8 cellular contexts compared by ENCODE assay signal in the genomic region with DNA sequence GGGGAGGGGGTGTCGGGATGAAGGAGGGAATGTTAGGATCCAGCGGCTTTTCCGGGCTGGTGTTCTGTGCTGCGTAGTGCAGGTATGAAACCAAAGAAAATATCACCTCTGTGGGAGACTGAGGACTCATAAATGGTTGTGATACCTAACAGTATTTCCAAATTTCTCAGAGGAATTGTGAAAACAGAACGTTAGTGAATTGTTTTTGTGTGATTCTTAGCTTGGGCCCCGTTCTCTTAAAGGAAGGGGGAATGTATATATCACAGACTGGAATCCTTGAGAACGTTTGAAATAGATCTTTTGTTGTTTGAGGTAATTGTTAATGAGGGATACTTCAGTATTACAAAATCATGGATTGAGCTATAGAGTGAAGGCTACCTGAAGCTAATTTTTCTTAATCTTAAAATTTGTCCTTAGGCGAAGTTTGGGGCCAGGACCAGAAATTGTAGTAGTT. TPM values are rescaled to one million over a fixed set of nuclear protein-coding genes. Genes with fewer than 3 reads are reported as not detected.
DNase-seq lines count a peak whose midpoint lies in the region; ATAC-seq, FAIRE-seq and TF ChIP-seq lines count a peak whose summit lies in the region.

No MANE protein-coding gene starts in this region.

- intact Hi-C loops in left ventricle myocardium inferior (cut with micrococcal nuclease) = no loop called here
- intact Hi-C loops in left ventricle myocardium superior (cut with micrococcal nuclease) = no loop called here
- intact Hi-C loops in uterus (cut with DNase I; ENCODE audit: low total_unique reads) = no loop called here

- peak overlapping the region; percentile 95 for H3K4me2 ChIP-seq in astrocyte (ENCODE audit: low read length)

- peaks cover 51% of the 10 kb centered on the region for H4K20me1 ChIP-seq in astrocyte (ENCODE audit: insufficient read depth, low read length)

- H3K9ac ChIP-seq in astrocyte (ENCODE audit: low read length) = peak overlapping the region; percentile 98

- no peaks in the 10 kb centered on the region for H3K9me3 Mint-ChIP-seq in astrocyte (ENCODE audit: unreplicated experiment)

- H3K27ac ChIP-seq in left ventricle myocardium inferior (replicated peaks) (peak overlapping the region; percentile 94), astrocyte (ENCODE audit: low read depth, low read length) (peak overlapping the region; percentile 98), uterus (peak overlapping the region; percentile 93 to 95)

- TF ChIP-seq CTCF in left ventricle myocardium inferior (IDR thresholded peaks at IDR 0.05; ENCODE audit: borderline replicate concordance) = no peak
- TF ChIP-seq CTCF in astrocyte (IDR thresholded peaks at IDR 0.05; ENCODE audit: insufficient read depth, low read depth, low read length) = no peak
- TF ChIP-seq CTCF in uterus (IDR thresholded peaks at IDR 0.05) = no peak

- TF ChIP-seq POLR2A in uterus (IDR thresholded peaks at IDR 0.05) = no peak

- no peaks in the 10 kb centered on the region for H3K9me3 ChIP-seq in left ventricle myocardium inferior (replicated peaks)
- no peaks in the 10 kb centered on the region for H3K9me3 ChIP-seq in astrocyte (ENCODE audit: insufficient read depth, low read depth, low read length)
- H3K9me3 ChIP-seq in uterus = no peaks in the 10 kb centered on the region

- peak overlapping the region; percentile 99 for H3K27ac Mint-ChIP-seq in astrocyte (ENCODE audit: unreplicated experiment)

- no peak for FAIRE-seq in astrocyte (lab: Jason Lieb, UNC)

- ATAC-seq in left ventricle myocardium superior = no peak

- peaks cover 3% of the 10 kb centered on the region for H3K36me3 ChIP-seq in left ventricle myocardium inferior
- no peaks in the 10 kb centered on the region for H3K36me3 ChIP-seq in astrocyte (ENCODE audit: insufficient read depth, low read length)
- H3K36me3 ChIP-seq in uterus = no peaks in the 10 kb centered on the region

- peak overlapping the region; percentile 99 for H3K4me3 Mint-ChIP-seq in astrocyte (ENCODE audit: unreplicated experiment)

- H3K79me2 ChIP-seq in astrocyte (ENCODE audit: insufficient read depth, low read length) = peaks cover 59% of the 10 kb centered on the region

- peak overlapping the region; percentile 97 for H2AFZ ChIP-seq in astrocyte (ENCODE audit: low read depth, low read length)

- DNase-seq in left ventricle myocardium inferior (no peak), left ventricle myocardium superior (no peak), astrocyte (ENCODE audit: low read depth) (no peak), medulla oblongata (ENCODE audit: extremely low spot score) (peak; percentile 48), uterus (no peak), SKM-1 treated with dmso at 0.1 percent for 144 hours (lab: John Stamatoyannopoulos, UW; ENCODE audit: unreplicated experiment) (no peak), NCI-H1417 (lab: John Stamatoyannopoulos, UW) (no peak)
- DNase-seq in activated CD4-positive, CD25-positive, alpha-beta regulatory T cell treated with anti-CD3 and anti-CD28 coated beads, Interleukin-2, amount 50 U/mL, for 72 hours = no peak

- peaks cover 10% of the 10 kb centered on the region for H3K4me1 Mint-ChIP-seq in astrocyte (ENCODE audit: low read depth, unreplicated experiment)

- H3K4me1 ChIP-seq in left ventricle myocardium inferior = peaks cover 74% of the 10 kb centered on the region
- H3K4me1 ChIP-seq in astrocyte (ENCODE audit: insufficient read depth, low read length) = peaks cover 3% of the 10 kb centered on the region
- H3K4me1 ChIP-seq in uterus = peaks cover 0 to 3% of the 10 kb centered on the region in 2 donors

- H3K4me3 ChIP-seq in left ventricle myocardium inferior = peak overlapping the region; percentile 97
- H3K4me3 ChIP-seq in astrocyte (ENCODE audit: insufficient read depth, low read depth, low read length) = peak overlapping the region; percentile 89
- peak overlapping the region; percentile 70 to 98 for H3K4me3 ChIP-seq in uterus

- no peaks in the 10 kb centered on the region for H3K27me3 Mint-ChIP-seq in astrocyte (ENCODE audit: low read depth, unreplicated experiment)

- H3K27me3 ChIP-seq in left ventricle myocardium inferior (ENCODE audit: low read depth) (no peaks in the 10 kb centered on the region), astrocyte (ENCODE audit: insufficient read depth, low read length) (no peaks in the 10 kb centered on the region), uterus (no peaks in the 10 kb centered on the region)

- no peaks in the 10 kb centered on the region for H3K36me3 Mint-ChIP-seq in astrocyte (ENCODE audit: low read depth, unreplicated experiment)

RNA-seq across cellular contexts. Expression of a gene that starts 0.9 kb away (rescaled TPM):
- total RNA-seq in left ventricle myocardium inferior (97.1 TPM), left ventricle myocardium superior (96.2 TPM), astrocyte (87.1 and 91.7 TPM in 2 replicates), uterus (100 to 1,000 TPM; 195 to 326 (median 252) TPM)
